8 cellular contexts compared by ENCODE assay signal in the genomic region with DNA sequence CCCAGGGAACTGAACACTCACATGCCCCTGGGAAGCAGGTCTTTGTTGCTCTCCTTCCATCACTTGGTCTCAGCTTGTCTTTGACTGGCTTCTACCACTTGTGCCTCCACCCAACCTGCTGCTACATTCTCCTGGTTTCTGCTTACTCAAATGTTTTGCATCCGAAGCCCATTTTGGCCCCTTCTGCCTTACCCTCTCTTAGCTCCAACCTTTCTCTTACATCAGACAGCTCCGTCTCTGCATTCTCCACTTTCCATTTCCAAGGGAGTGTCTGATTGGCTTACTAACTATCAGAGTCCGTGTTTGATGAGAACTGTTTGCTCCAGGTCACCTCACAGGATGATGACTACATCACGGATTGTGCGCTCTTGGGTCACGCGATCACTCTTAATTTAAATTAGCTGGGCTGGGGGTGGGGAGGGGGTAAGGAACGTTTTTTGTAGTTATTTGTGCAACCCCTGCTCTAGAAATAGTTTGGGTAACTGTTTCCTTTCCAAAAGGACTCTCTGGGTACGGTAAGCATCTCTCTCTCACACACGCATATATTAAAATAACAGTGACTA. TPM values are rescaled to one million over a fixed set of nuclear protein-coding genes. Genes with fewer than 3 reads are reported as not detected.
DNase-seq lines count a peak whose midpoint lies in the region; ATAC-seq, FAIRE-seq and TF ChIP-seq lines count a peak whose summit lies in the region.

No MANE protein-coding gene starts in this region.

- H3K36me3 ChIP-seq in endodermal cell (ENCODE audit: control insufficient read depth, insufficient read depth, low read length), result no peaks in the 10 kb centered on the region

- WGBS in endodermal cell (ENCODE audit: insufficient coverage in 1 of 2, insufficient read length in 1 of 2), 2 experiments, result 23 to 49% methylated on average over 4 to 9 of the region's 10 CpGs

- DNase-seq in AG09309 (ENCODE audit: low read depth), result no peak
- peak; percentile 45 to 88 for DNase-seq in NCI-H2081 (lab: John Stamatoyannopoulos, UW)
- peak; percentile 18 to 39 for DNase-seq in activated CD4-positive, alpha-beta T cell treated with anti-CD3 and anti-CD28 coated beads for 4 hours
- DNase-seq in endodermal cell, result peak; percentile 67
- peak; percentile 5 for DNase-seq in nephron progenitor cell
- peak; percentile 6 for DNase-seq in urothelium cell line (ENCODE audit: low spot score)
- no peak for DNase-seq in NCI-H524 treated with DMSO at 0.1 percent for 48 hours (lab: John Stamatoyannopoulos, UW)

- H3K4me3 ChIP-seq in AG09309 (ENCODE audit: control insufficient read depth, low read depth, low read length) (peak overlapping the region; percentile 93), endodermal cell (ENCODE audit: low read length) (peak overlapping the region; percentile 83)

- FAIRE-seq in urothelium cell line (lab: Jason Lieb, UNC), result no peak

- H3K4me1 ChIP-seq in endodermal cell (ENCODE audit: control insufficient read depth, insufficient read depth, low read length), result no peaks in the 10 kb centered on the region

- H3K9me3 Mint-ChIP-seq in endodermal cell (no peaks in the 10 kb centered on the region), nephron progenitor cell (no peaks in the 10 kb centered on the region)

- peak overlapping the region; percentile 93 for H3K27ac ChIP-seq in endodermal cell (ENCODE audit: low read depth, low read length)

- H3K4me3 Mint-ChIP-seq in endodermal cell, result no peak overlapping the region
- H3K4me3 Mint-ChIP-seq in nephron progenitor cell, result peak overlapping the region; percentile 93

- H3K4me1 Mint-ChIP-seq in endodermal cell, result peaks cover 19% of the 10 kb centered on the region
- H3K4me1 Mint-ChIP-seq in nephron progenitor cell, result peaks cover 16% of the 10 kb centered on the region

- peak overlapping the region; percentile 92 for H3K27ac Mint-ChIP-seq in endodermal cell
- H3K27ac Mint-ChIP-seq in nephron progenitor cell, result peak overlapping the region; percentile 76

- H3K36me3 Mint-ChIP-seq in endodermal cell (ENCODE audit: low read depth) (no peaks in the 10 kb centered on the region), nephron progenitor cell (ENCODE audit: low read depth) (no peaks in the 10 kb centered on the region)

- H3K27me3 Mint-ChIP-seq in endodermal cell (ENCODE audit: insufficient read depth) (peaks cover 38% of the 10 kb centered on the region), nephron progenitor cell (ENCODE audit: low read depth, poor library complexity) (peaks cover 5% of the 10 kb centered on the region)

- H3K9ac ChIP-seq in endodermal cell (ENCODE audit: extremely low read depth, low read length, poor library complexity, severe bottlenecking), result peak overlapping the region; percentile 74

- peak; percentile 30 for ATAC-seq in GM21360 (IDR thresholded peaks at IDR 0.05; ENCODE audit: unreplicated experiment)

- H3K27me3 ChIP-seq in endodermal cell (ENCODE audit: control insufficient read depth, insufficient read depth, low read length, poor library complexity, severe bottlenecking), result peaks cover 54% of the 10 kb centered on the region

- H3K9me3 ChIP-seq in endodermal cell (ENCODE audit: control insufficient read depth, low read length), result no peaks in the 10 kb centered on the region

- TF ChIP-seq CTCF in AG09309 (IDR thresholded peaks at IDR 0.05; ENCODE audit: control insufficient read depth, insufficient read depth, low read depth, low read length, missing control alignments) (no peak), endodermal cell (conservative IDR thresholded peaks at IDR 0.05) (no peak), nephron progenitor cell (IDR thresholded peaks at IDR 0.05) (no peak)

RNA-seq across cellular contexts. Expression of gene ABRACL, which starts 0.8 kb away (rescaled TPM):
- total RNA-seq in endodermal cell, result 10 to 100 TPM; 24.7 to 45.8 TPM
- 94.9 TPM for polyA plus RNA-seq in endodermal cell (2013, experiment 1 of 2)
- polyA plus RNA-seq in endodermal cell (2013, experiment 2 of 2), result 90.8 TPM

RNA-seq across cellular contexts. Expression of gene REPS1, which starts 39.6 kb away (rescaled TPM):
- 10 to 100 TPM; 33.0 to 34.1 TPM for total RNA-seq in endodermal cell
- polyA plus RNA-seq in endodermal cell (2013, experiment 1 of 2), result 57.1 TPM
- polyA plus RNA-seq in endodermal cell (2013, experiment 2 of 2), result 56.3 TPM

Comparison
In these comparisons a context has a peak if more than half of its experiments do, and no peak if none do; other contexts are left out.
1. DNase-seq: peak in NCI-H2081 (2 of 2), activated CD4-positive, alpha-beta T cell treated with anti-CD3 and anti-CD28 coated beads for 4 hours (2 of 2), endodermal cell (single experiment), nephron progenitor cell (single experiment) and urothelium cell line (single experiment); none in AG09309 (single experiment) and NCI-H524 treated with DMSO at 0.1 percent for 48 hours (single experiment).